11 cellular contexts compared by ENCODE assay signal in genomic region chr9:3875371-3876132, GRCh38.
A peak's percentile ranks its signal among the peaks of the same experiment; 100 is the strongest.
DNase-seq lines count a peak whose midpoint lies in the region; ATAC-seq and TF ChIP-seq lines count a peak whose summit lies in the region.
"Had no signal": no experiment of that assay in that cellular context is flagged by ENCODE, and none has a peak within 500 bp of the region (broad histone marks: within the 10 kb centered on the region; RNA-seq: fewer than 3 reads in every experiment).

No MANE protein-coding gene starts in this region.

- H3K9me3 ChIP-seq in Panc1 (ENCODE audit: control insufficient read depth, insufficient read depth, low read depth, low read length) (no peaks in the 10 kb centered on the region), osteoblast (ENCODE audit: low read depth, low read length) (no peaks in the 10 kb centered on the region)
- H3K9me3 ChIP-seq in CD8-positive, alpha-beta memory T cell (ENCODE audit: low read length): no peaks in the 10 kb centered on the region

- peak overlapping the region; percentile 74 for H3K4me2 ChIP-seq in osteoblast (ENCODE audit: insufficient read depth, low read length)

- no peaks in the 10 kb centered on the region for H4K20me1 ChIP-seq in osteoblast (ENCODE audit: insufficient read depth, low read length)

- DNase-seq in GM12865 (ENCODE audit: low read depth) (peak; percentile 21), Panc1 (ENCODE audit: low read depth, low spot score) (peak; percentile 73), dermis blood vessel endothelial cell (peak; percentile 80), osteoblast (ENCODE audit: insufficient read length, low spot score, missing footprints) (peak; percentile 78), DMS 273 treated with DMSO at 0.1 percent for 48 hours (lab: John Stamatoyannopoulos, UW) (no peak), NCI-H2196 (lab: John Stamatoyannopoulos, UW; ENCODE audit: unreplicated experiment) (no peak), substantia nigra (lab: John Stamatoyannopoulos, UW) (no peak)
- DNase-seq in CD8-positive, alpha-beta memory T cell: no peak
- DNase-seq: GDM1, OCI-M1 had no signal

- in situ Hi-C loops in Panc1 (cut with HindIII; ENCODE audit: low pct_unique_long_range_greater_than_20kb, low sequenced_read_pairs): no loop called here

- H3K9me3 Mint-ChIP-seq in CD8-positive, alpha-beta memory T cell: peaks cover 0 to 8% (median 5%) of the 10 kb centered on the region in 5 donors

- no peak overlapping the region for H3K4me3 Mint-ChIP-seq in CD8-positive, alpha-beta memory T cell

- H3K36me3 Mint-ChIP-seq in CD8-positive, alpha-beta memory T cell: no peaks in the 10 kb centered on the region

- peak overlapping the region; percentile 32 for H2AFZ ChIP-seq in osteoblast (ENCODE audit: low read length)

- no peak overlapping the region for H3K27ac Mint-ChIP-seq in CD8-positive, alpha-beta memory T cell

- CTCF ChIA-PET in Panc1 (lab: Charles Lee): no interaction called here
- CTCF ChIA-PET in CD8-positive, alpha-beta memory T cell (lab: Charles Lee): no interaction called here

- H3K79me2 ChIP-seq in osteoblast (ENCODE audit: insufficient read depth, low read length): no peaks in the 10 kb centered on the region

- H3K4me1 ChIP-seq in Panc1 (ENCODE audit: control insufficient read depth, insufficient read depth, low read length): peaks cover 2% of the 10 kb centered on the region; the same call in 1 of the 2 replicates
- peaks cover 33% of the 10 kb centered on the region for H3K4me1 ChIP-seq in osteoblast (ENCODE audit: insufficient read depth, low read length)
- H3K4me1 ChIP-seq in CD8-positive, alpha-beta memory T cell (ENCODE audit: insufficient read depth, low read length): no peaks in the 10 kb centered on the region

- H3K27me3 ChIP-seq in Panc1 (ENCODE audit: control insufficient read depth, insufficient read depth, low read length) (no peaks in the 10 kb centered on the region), osteoblast (ENCODE audit: insufficient read depth, low read length) (no peaks in the 10 kb centered on the region)
- H3K27me3 ChIP-seq in CD8-positive, alpha-beta memory T cell (ENCODE audit: insufficient read depth, low read length, poor library complexity, severe bottlenecking): no peaks in the 10 kb centered on the region
- H3K27me3 ChIP-seq: cardiac muscle cell had no signal

- BruUV-seq in Panc1 (replicated peaks; lab: Mats Ljungman, UMichigan): no TSS peak

- H3K27ac ChIP-seq in Panc1 (ENCODE audit: low read length): peak overlapping the region; percentile 76
- peak overlapping the region; percentile 97 for H3K27ac ChIP-seq in osteoblast (ENCODE audit: low read depth, low read length)
- H3K27ac ChIP-seq in CD8-positive, alpha-beta memory T cell (ENCODE audit: low read depth, low read length): no peak overlapping the region
- no peak overlapping the region for H3K27ac ChIP-seq in substantia nigra (ENCODE audit: low read depth, low read length, poor library complexity, severe bottlenecking)
- H3K27ac ChIP-seq: cardiac muscle cell had no signal

- H3K36me3 ChIP-seq in Panc1 (ENCODE audit: control insufficient read depth, insufficient read depth, low read length) (no peaks in the 10 kb centered on the region), osteoblast (ENCODE audit: insufficient read depth, low read length) (no peaks in the 10 kb centered on the region)
- H3K36me3 ChIP-seq in CD8-positive, alpha-beta memory T cell (ENCODE audit: insufficient read depth, low read length): no peaks in the 10 kb centered on the region
- H3K36me3 ChIP-seq: cardiac muscle cell had no signal

- no peaks in the 10 kb centered on the region for H3K4me1 Mint-ChIP-seq in CD8-positive, alpha-beta memory T cell

- intact Hi-C loops in Panc1 (cut with micrococcal nuclease; ENCODE audit: unreplicated experiment): no loop called here

- peaks cover 4 to 14% of the 10 kb centered on the region in 2 donors for H3K27me3 Mint-ChIP-seq in CD8-positive, alpha-beta memory T cell

- POLR2A ChIA-PET in Panc1 (lab: Charles Lee): no interaction called here
- POLR2A ChIA-PET in CD8-positive, alpha-beta memory T cell (lab: Charles Lee): no interaction called here

- no peak for TF ChIP-seq CTCF in GM12865 (IDR thresholded peaks at IDR 0.05; ENCODE audit: insufficient read depth, low read depth, low read length, missing control alignments)
- TF ChIP-seq CTCF in Panc1 (IDR thresholded peaks at IDR 0.05): no peak
- TF ChIP-seq CTCF in osteoblast (IDR thresholded peaks at IDR 0.05; ENCODE audit: extremely low read depth, low read depth, low read length): no peak

- peak; percentile 92 for ATAC-seq in Panc1

- no peak overlapping the region for H3K4me3 ChIP-seq in GM12865 (ENCODE audit: low read depth, low read length)
- H3K4me3 ChIP-seq in Panc1 (ENCODE audit: low read depth in 2 of 2, low read length in 2 of 2): no peak overlapping the region
- H3K4me3 ChIP-seq in osteoblast (ENCODE audit: insufficient read depth, low read length): peak overlapping the region; percentile 36
- H3K4me3 ChIP-seq in CD8-positive, alpha-beta memory T cell (ENCODE audit: low read length): no peak overlapping the region
- H3K4me3 ChIP-seq: cardiac muscle cell had no signal

Comparison
In these comparisons a context has a peak if more than half of its experiments do, and no peak if none do; other contexts are left out.
1. DNase-seq: peak in GM12865 (single experiment), Panc1 (single experiment), dermis blood vessel endothelial cell (single experiment) and osteoblast (single experiment); none in DMS 273 treated with DMSO at 0.1 percent for 48 hours (single experiment), NCI-H2196 (single experiment), CD8-positive, alpha-beta memory T cell (0 of 5) and substantia nigra (0 of 49).
2. H3K27ac ChIP-seq: peak in Panc1 (single experiment) and osteoblast (single experiment); none in CD8-positive, alpha-beta memory T cell (single experiment) and substantia nigra (single experiment).